8 cellular contexts compared by ENCODE assay signal in genomic region chr20:23147964-23148720, GRCh38.
DNase-seq lines count a peak whose midpoint lies in the region; ATAC-seq and TF ChIP-seq lines count a peak whose summit lies in the region.

No MANE protein-coding gene starts in this region.

- ATAC-seq in HG03139 (IDR thresholded peaks at IDR 0.05; ENCODE audit: unreplicated experiment) = peak; percentile 40

- peak; percentile 62 for DNase-seq in activated CD4-positive, alpha-beta T cell treated with anti-CD3 and anti-CD28 coated beads for 48 hours
- no peak for DNase-seq in activated CD4-positive, alpha-beta T cell treated with anti-CD3 and anti-CD28 coated beads for 1 hour
- DNase-seq in SW480 (ENCODE audit: low spot score) = peak; percentile 94
- DNase-seq in epithelial cell of proximal tubule (ENCODE audit: low read depth) = peak; percentile 76
- peak; percentile 90 for DNase-seq in renal cortical epithelial cell (ENCODE audit: low read depth)
- no peak for DNase-seq in NCI-H2196 (lab: John Stamatoyannopoulos, UW; ENCODE audit: unreplicated experiment)
- no peak for DNase-seq in NCI-H2107 treated with DMSO at 0.1 percent for 48 hours (lab: John Stamatoyannopoulos, UW; ENCODE audit: unreplicated experiment)

- no peak for TF ChIP-seq CTCF in epithelial cell of proximal tubule (conservative IDR thresholded peaks at IDR 0.05; ENCODE audit: low read depth, low read length)

- no peak overlapping the region for H3K4me3 ChIP-seq in epithelial cell of proximal tubule (ENCODE audit: low read depth, low read length)

Comparison
In these comparisons a context has a peak if more than half of its experiments do, and no peak if none do; other contexts are left out.
1. DNase-seq: peak in activated CD4-positive, alpha-beta T cell treated with anti-CD3 and anti-CD28 coated beads for 48 hours (single experiment), SW480 (single experiment), epithelial cell of proximal tubule (single experiment) and renal cortical epithelial cell (single experiment); none in activated CD4-positive, alpha-beta T cell treated with anti-CD3 and anti-CD28 coated beads for 1 hour (single experiment), NCI-H2196 (single experiment) and NCI-H2107 treated with DMSO at 0.1 percent for 48 hours (single experiment).